8 cellular contexts compared by ENCODE assay signal in the genomic region with DNA sequence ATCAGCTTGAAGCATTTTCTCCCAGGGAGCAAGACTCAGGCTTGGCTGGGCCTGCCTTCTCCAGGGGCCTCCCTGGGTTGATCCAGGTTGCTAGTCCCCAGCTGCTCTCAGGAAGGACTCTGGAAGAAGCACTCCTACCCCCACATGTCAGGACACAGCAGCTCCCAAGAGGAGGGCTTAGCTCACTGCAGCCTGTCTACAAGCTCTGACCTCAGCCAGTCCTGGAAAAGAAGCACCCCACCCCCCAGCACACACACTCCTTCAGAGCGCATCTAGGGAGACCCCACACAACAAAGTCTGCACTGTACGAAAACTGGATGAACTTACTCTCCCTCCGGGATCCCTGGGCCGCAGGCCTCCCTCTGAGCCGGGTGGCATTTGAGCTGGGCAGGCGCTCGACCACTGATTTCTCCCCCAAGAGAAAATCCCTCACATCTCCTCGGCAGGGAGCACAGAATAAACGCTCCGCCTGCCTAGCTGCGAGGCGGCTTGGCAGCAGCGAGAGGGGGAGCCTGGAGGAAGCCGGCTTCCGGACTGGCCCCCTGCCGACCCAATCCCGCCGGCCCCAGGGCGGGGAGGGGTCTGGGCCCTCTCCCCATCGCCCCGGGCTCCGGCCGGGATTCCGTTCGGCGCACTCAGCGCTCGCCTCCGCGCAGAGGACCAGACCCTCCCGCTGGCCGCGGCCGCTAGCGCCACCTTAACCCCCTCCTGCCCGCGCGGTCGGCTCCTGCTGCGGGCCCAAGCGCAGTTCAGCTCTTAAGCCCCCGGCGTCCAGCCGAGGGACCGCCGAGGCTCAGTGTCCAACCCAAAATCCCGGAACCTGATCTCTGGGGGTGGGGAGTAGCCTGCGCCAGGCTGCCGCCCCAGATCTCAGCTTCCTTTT. TPM values are rescaled to one million over a fixed set of nuclear protein-coding genes. Genes with fewer than 3 reads are reported as not detected.
DNase-seq lines count a peak whose midpoint lies in the region; ATAC-seq and TF ChIP-seq lines count a peak whose summit lies in the region.

Gene KCNA2 (minus strand): TSS at position 458 of the 883 bp plus-strand sequence. CDS start 1,576 bp downstream, outside the sequence.

- intact Hi-C loops in right lobe of liver (cut with DNase I), result no loop called here

- H3K27me3 ChIP-seq in right lobe of liver, result peaks cover 4 to 19% of the 10 kb centered on the region in 2 donors

- H3K27ac Mint-ChIP-seq in stimulated activated naive CD8-positive, alpha-beta T cell treated with anti-CD3 and anti-CD28 coated beads, Interleukin-15, amount 100 ng/mL, for 72 hours, result no peak within 1 kb of the TSS

- WGBS in right lobe of liver (ENCODE audit: insufficient coverage, low coverage, low lambda C conversion rate, missing lambda C conversion rate), result 4% methylated on average over 11 of the region's 49 CpGs

- peaks cover 0 to 9% (median 4%) of the 10 kb centered on the region in 4 donors for H3K4me1 ChIP-seq in right lobe of liver

- peaks cover 27% of the 10 kb centered on the region for H3K4me1 Mint-ChIP-seq in stimulated activated naive CD8-positive, alpha-beta T cell treated with anti-CD3 and anti-CD28 coated beads, Interleukin-15, amount 100 ng/mL, for 72 hours

- H3K9me3 ChIP-seq in right lobe of liver, result no peaks in the 10 kb centered on the region

- H3K27ac ChIP-seq in cingulate gyrus (ENCODE audit: low read depth, low read length) (peak within 1 kb of the TSS; percentile 83), right lobe of liver (no peak within 1 kb of the TSS)

- peak within 1 kb of the TSS; percentile 84 to 91 for H3K4me3 Mint-ChIP-seq in stimulated activated naive CD8-positive, alpha-beta T cell treated with anti-CD3 and anti-CD28 coated beads, Interleukin-15, amount 100 ng/mL, for 72 hours

- no peaks in the 10 kb centered on the region for H3K36me3 ChIP-seq in right lobe of liver

- peak; percentile 47 for DNase-seq in GM03348 (ENCODE audit: low spot score)
- peak; percentile 9 for DNase-seq in NCI-H524 treated with DMSO at 0.1 percent for 48 hours (lab: John Stamatoyannopoulos, UW)
- DNase-seq in right lobe of liver, result peak in 1 of 3 donors; percentile 24
- DNase-seq in stimulated activated naive CD8-positive, alpha-beta T cell treated with anti-CD3 and anti-CD28 coated beads, Interleukin-15, amount 100 ng/mL, for 72 hours, result peak in 1 of 2 donors; percentile 16
- DNase-seq in central memory CD4-positive, alpha-beta T cell, result no peak
- no peak for DNase-seq in activated effector memory CD4-positive, alpha-beta T cell treated with anti-CD3 and anti-CD28 coated beads, Interleukin-2, amount 50 U/mL, for 16 hours

- no peaks in the 10 kb centered on the region for H3K9me3 Mint-ChIP-seq in stimulated activated naive CD8-positive, alpha-beta T cell treated with anti-CD3 and anti-CD28 coated beads, Interleukin-15, amount 100 ng/mL, for 72 hours

- TF ChIP-seq POLR2A in right lobe of liver (IDR thresholded peaks at IDR 0.05), result no peak

- peaks cover 81% of the 10 kb centered on the region for H3K27me3 Mint-ChIP-seq in stimulated activated naive CD8-positive, alpha-beta T cell treated with anti-CD3 and anti-CD28 coated beads, Interleukin-15, amount 100 ng/mL, for 72 hours

- ATAC-seq in right lobe of liver, result peak; percentile 28 to 45 (median 37)
- peak; percentile 47 for ATAC-seq in stimulated activated naive CD8-positive, alpha-beta T cell treated with anti-CD3 and anti-CD28 coated beads, Interleukin-15, amount 100 ng/mL, for 72 hours
- ATAC-seq in HG02840 (IDR thresholded peaks at IDR 0.05; ENCODE audit: low FRiP score, unreplicated experiment), result no peak

- no peak for TF ChIP-seq CTCF in right lobe of liver (IDR thresholded peaks at IDR 0.05)

- H3K4me3 ChIP-seq in right lobe of liver, result peak within 1 kb of the TSS; percentile 21 to 42 (median 37)

RNA-seq across cellular contexts. Expression of gene KCNA2, which starts in this region (rescaled TPM):
- total RNA-seq in right lobe of liver, result under 1 TPM in 3 of 6 experiments, not detected in 3; 0.04 to 0.10 (median 0.07) TPM

Comparison
In these comparisons a context has a peak if more than half of its experiments do, and no peak if none do; other contexts are left out.
1. Peak in ATAC-seq and H3K4me3 ChIP-seq in right lobe of liver; RNA of the gene not detected or under 1 TPM.
2. DNase-seq: peak in GM03348 (single experiment) and NCI-H524 treated with DMSO at 0.1 percent for 48 hours (single experiment); none in central memory CD4-positive, alpha-beta T cell (single experiment) and activated effector memory CD4-positive, alpha-beta T cell treated with anti-CD3 and anti-CD28 coated beads, Interleukin-2, amount 50 U/mL, for 16 hours (single experiment).